ENCODE assay signal across 15 cellular contexts in genomic region chr3:172466553-172467130, GRCh38. TPM values are rescaled to one million over a fixed set of nuclear protein-coding genes. Genes with fewer than 3 reads are reported as not detected.
"Had no signal": no experiment of that assay in that cellular context is flagged by ENCODE, and none has a peak within 500 bp of the region (broad histone marks: within the 10 kb centered on the region; RNA-seq: fewer than 3 reads in every experiment).

No MANE protein-coding gene starts in this region.

- H3K9me3 Mint-ChIP-seq: activated naive CD4-positive, alpha-beta T cell treated with anti-CD3 and anti-CD28 coated beads, Interleukin-2, amount 50 U/mL, for 24 hours; T-helper 1 cell treated with Interleukin-12 subunit alpha and Interleukin-12 subunit beta and Interleukin-4 antibody, amounts not matched to agents 30 μg/mL and 1 μg/mL, for 36 hours had no signal

- DNase-seq: activated T-cell treated with anti-CD3 and anti-CD28 coated beads, Interleukin-2, amount 50 U/mL, for 1 hour; amniotic stem cell; cerebellar nuclear complex; gastrocnemius medialis; heart right ventricle; left ventricle myocardium inferior; nephron progenitor cell; stimulated activated CD4-positive, alpha-beta T cell treated with anti-CD3 and anti-CD28 coated beads, Interleukin-2, amount 100 ng/mL, for 48 hours; stimulated activated naive CD4-positive, alpha-beta T cell treated with Interleukin-2 at 50 U/mL for 16 hours had no signal

- H3K4me3 ChIP-seq: esophagus muscularis mucosa, gastrocnemius medialis, heart right ventricle, left ventricle myocardium inferior had no signal

- H3K36me3 ChIP-seq: esophagus muscularis mucosa, gastrocnemius medialis, heart right ventricle, left ventricle myocardium inferior had no signal

- H3K36me3 Mint-ChIP-seq: activated naive CD4-positive, alpha-beta T cell treated with anti-CD3 and anti-CD28 coated beads, Interleukin-2, amount 50 U/mL, for 24 hours; brain had no signal

- H3K27ac ChIP-seq: esophagus muscularis mucosa, gastrocnemius medialis, heart right ventricle, left ventricle myocardium inferior had no signal

- H3K4me1 ChIP-seq: gastrocnemius medialis, left ventricle myocardium inferior had no signal

- H3K27me3 ChIP-seq: esophagus muscularis mucosa, gastrocnemius medialis, heart right ventricle had no signal

- H3K27ac Mint-ChIP-seq: activated naive CD4-positive, alpha-beta T cell treated with anti-CD3 and anti-CD28 coated beads, Interleukin-2, amount 50 U/mL, for 24 hours; brain; dendritic cell treated with granulocyte-macrophage colony-stimulating factor and Interleukin-4, amounts not matched to agents 40 ng/mL and 50 ng/mL, for 4 days; nephron progenitor cell; T-helper 1 cell treated with Interleukin-12 subunit alpha and Interleukin-12 subunit beta and Interleukin-4 antibody, amounts not matched to agents 30 μg/mL and 1 μg/mL, for 36 hours had no signal

- H3K9me3 ChIP-seq: esophagus muscularis mucosa, gastrocnemius medialis had no signal

- H3K4me3 Mint-ChIP-seq: activated naive CD4-positive, alpha-beta T cell treated with anti-CD3 and anti-CD28 coated beads, Interleukin-2, amount 50 U/mL, for 24 hours; brain; dendritic cell treated with granulocyte-macrophage colony-stimulating factor and Interleukin-4, amounts not matched to agents 40 ng/mL and 50 ng/mL, for 4 days; nephron progenitor cell; T-helper 1 cell treated with Interleukin-12 subunit alpha and Interleukin-12 subunit beta and Interleukin-4 antibody, amounts not matched to agents 30 μg/mL and 1 μg/mL, for 36 hours had no signal

- H3K4me1 Mint-ChIP-seq: activated naive CD4-positive, alpha-beta T cell treated with anti-CD3 and anti-CD28 coated beads, Interleukin-2, amount 50 U/mL, for 24 hours had no signal

- ATAC-seq: gastrocnemius medialis, heart right ventricle had no signal

RNA-seq across cellular contexts. Expression of gene GHSR, which starts 18.4 kb away (rescaled TPM):
- total RNA-seq: esophagus muscularis mucosa, gastrocnemius medialis, heart right ventricle, left ventricle myocardium inferior, osteoblast had no signal
- polyA plus RNA-seq: heart right ventricle had no signal
